ENCODE assay signal across 27 cellular contexts in genomic region chr5:1465117-1465516, GRCh38. TPM values are rescaled to one million over a fixed set of nuclear protein-coding genes. Genes with fewer than 3 reads are reported as not detected.
A peak's percentile ranks its signal among the peaks of the same experiment; 100 is the strongest.
DNase-seq lines count a peak whose midpoint lies in the region; ATAC-seq, FAIRE-seq and TF ChIP-seq lines count a peak whose summit lies in the region.
"Had no signal": no experiment of that assay in that cellular context is flagged by ENCODE, and none has a peak within 500 bp of the region (broad histone marks: within the 10 kb centered on the region; RNA-seq: fewer than 3 reads in every experiment).

No MANE protein-coding gene starts in this region.

- H3K27ac ChIP-seq in RWPE2 (ENCODE audit: poor library complexity, severe bottlenecking): no peak overlapping the region
- H3K27ac ChIP-seq: HL-60, SK-N-MC had no signal

- peak overlapping the region in 4 of 6 donors; percentile 31 to 80 (median 74) for H3K27ac Mint-ChIP-seq in immature natural killer cell
- peak overlapping the region; percentile 59 for H3K27ac Mint-ChIP-seq in stimulated activated naive B cell treated with anti-CD40 and anti-IgM and Interleukin-4, amounts not matched to agents 10 μg/mL and 1 μg/mL and 100 μg/mL, for 72 hours

- ATAC-seq in RWPE2 (ENCODE audit: low read depth): no peak
- ATAC-seq in stimulated activated naive B cell treated with anti-CD40 and anti-IgM and Interleukin-4, amounts not matched to agents 10 μg/mL and 1 μg/mL and 100 μg/mL, for 72 hours (replicated peaks): no peak
- ATAC-seq: CD8-positive, alpha-beta T cell; GM12878; HCT116; Panc1 had no signal

- DNase-seq in HTR-8/SVneo (ENCODE audit: insufficient read length, low spot score) (no peak), RWPE2 (ENCODE audit: low spot score) (peak; percentile 25), immature natural killer cell (no peak), T-helper 9 cell (no peak), SW480 (ENCODE audit: low spot score) (no peak), NCI-H187 (lab: John Stamatoyannopoulos, UW) (no peak)
- DNase-seq in stimulated activated naive B cell treated with anti-CD40 and anti-IgM and Interleukin-4, amounts not matched to agents 10 μg/mL and 1 μg/mL and 100 μg/mL, for 72 hours: no peak
- DNase-seq: C1 segment of cervical spinal cord; Caco-2; CD8-positive, alpha-beta T cell; DMS79; EL; GDM1; KG1; MG63; NCI-H1105 treated with DMSO at 0.1 percent for 48 hours; NCI-H2029 treated with DMSO at 0.1 percent for 48 hours; NCI-H2227 treated with DMSO at 0.1 percent for 48 hours; NCI-H510A; NCI-H69; SIG-M5; SW 1271 had no signal

- peak; percentile 99 for FAIRE-seq in HTR-8/SVneo (lab: Jason Lieb, UNC)
- FAIRE-seq: GM12878 had no signal

- no peaks in the 10 kb centered on the region for H3K4me1 ChIP-seq in RWPE2 (ENCODE audit: insufficient read depth, poor library complexity, severe bottlenecking)
- H3K4me1 ChIP-seq: Caco-2 had no signal

- H3K4me3 ChIP-seq in RWPE2 (ENCODE audit: severe bottlenecking): no peak overlapping the region
- H3K4me3 ChIP-seq: GM12878, MG63, SK-N-MC had no signal

- peak overlapping the region in 1 of 5 donors; percentile 38 for H3K4me3 Mint-ChIP-seq in immature natural killer cell
- H3K4me3 Mint-ChIP-seq in stimulated activated naive B cell treated with anti-CD40 and anti-IgM and Interleukin-4, amounts not matched to agents 10 μg/mL and 1 μg/mL and 100 μg/mL, for 72 hours: peak overlapping the region in 1 of 2 donors; percentile 61
- H3K4me3 Mint-ChIP-seq: CD8-positive, alpha-beta T cell had no signal

- no peaks in the 10 kb centered on the region for H3K9me3 Mint-ChIP-seq in immature natural killer cell
- peaks cover 8 to 9% of the 10 kb centered on the region in 2 donors for H3K9me3 Mint-ChIP-seq in stimulated activated naive B cell treated with anti-CD40 and anti-IgM and Interleukin-4, amounts not matched to agents 10 μg/mL and 1 μg/mL and 100 μg/mL, for 72 hours
- H3K9me3 Mint-ChIP-seq: CD8-positive, alpha-beta T cell had no signal

- peaks cover 60% of the 10 kb centered on the region for H3K36me3 ChIP-seq in RWPE2 (ENCODE audit: low read depth)

- H3K9me3 ChIP-seq in RWPE2 (ENCODE audit: severe bottlenecking): no peaks in the 10 kb centered on the region
- H3K9me3 ChIP-seq: Caco-2 had no signal

- peaks cover 35 to 50% (median 49%) of the 10 kb centered on the region in 3 donors for H3K27me3 Mint-ChIP-seq in immature natural killer cell (ENCODE audit: low read depth in 3 of 3)
- H3K27me3 Mint-ChIP-seq in stimulated activated naive B cell treated with anti-CD40 and anti-IgM and Interleukin-4, amounts not matched to agents 10 μg/mL and 1 μg/mL and 100 μg/mL, for 72 hours: no peaks in the 10 kb centered on the region

- peaks cover 0 to 6% of the 10 kb centered on the region in 2 donors for H3K4me1 Mint-ChIP-seq in immature natural killer cell
- H3K4me1 Mint-ChIP-seq in stimulated activated naive B cell treated with anti-CD40 and anti-IgM and Interleukin-4, amounts not matched to agents 10 μg/mL and 1 μg/mL and 100 μg/mL, for 72 hours: peaks cover 11 to 24% of the 10 kb centered on the region in 2 donors

- H3K27me3 ChIP-seq in RWPE2 (ENCODE audit: insufficient read depth, poor library complexity, severe bottlenecking): no peaks in the 10 kb centered on the region
- H3K27me3 ChIP-seq: MG63 had no signal

- H3K36me3 Mint-ChIP-seq in immature natural killer cell: peaks cover 33 to 55% (median 38%) of the 10 kb centered on the region in 3 donors
- H3K36me3 Mint-ChIP-seq in stimulated activated naive B cell treated with anti-CD40 and anti-IgM and Interleukin-4, amounts not matched to agents 10 μg/mL and 1 μg/mL and 100 μg/mL, for 72 hours: peaks cover 71 to 87% of the 10 kb centered on the region in 2 donors

- TF ChIP-seq CTCF in RWPE2 (IDR thresholded peaks at IDR 0.05; ENCODE audit: poor library complexity, severe bottlenecking): no peak

RNA-seq across cellular contexts. Expression of gene SLC6A3, which starts 19.9 kb away (rescaled TPM):
- not detected for polyA plus RNA-seq in immature natural killer cell

RNA-seq across cellular contexts. Expression of gene LPCAT1, which starts 58.6 kb away (rescaled TPM):
- 100 to 1,000 TPM; 107 to 255 (median 144) TPM for polyA plus RNA-seq in immature natural killer cell
